In genomic region chr10:83991986-83992753, GRCh38 we compare ENCODE assay signal across 9 cellular contexts.
A peak's percentile ranks its signal among the peaks of the same experiment; 100 is the strongest.
DNase-seq lines count a peak whose midpoint lies in the region; ATAC-seq and TF ChIP-seq lines count a peak whose summit lies in the region.
"Had no signal": no experiment of that assay in that cellular context is flagged by ENCODE, and none has a peak within 500 bp of the region (broad histone marks: within the 10 kb centered on the region; RNA-seq: fewer than 3 reads in every experiment).

No MANE protein-coding gene starts in this region.

- H3K9ac ChIP-seq in DND-41 (ENCODE audit: low read depth, low read length) (no peak overlapping the region), Loucy (ENCODE audit: low read depth, low read length, poor library complexity, severe bottlenecking) (no peak overlapping the region)

- TF ChIP-seq POLR2A in ovary (IDR thresholded peaks at IDR 0.05), result no peak

- no peaks in the 10 kb centered on the region for H3K36me3 ChIP-seq in DND-41 (ENCODE audit: insufficient read depth, low read length)
- no peaks in the 10 kb centered on the region for H3K36me3 ChIP-seq in Loucy (ENCODE audit: insufficient read depth, low read length)
- H3K36me3 ChIP-seq in brain microvascular endothelial cell (replicated peaks), result no peaks in the 10 kb centered on the region
- H3K36me3 ChIP-seq in ovary, result no peaks in the 10 kb centered on the region
- H3K36me3 ChIP-seq: SJSA1 had no signal

- intact Hi-C loops in ovary (cut with DNase I), result no loop called here

- H3K9me3 ChIP-seq in DND-41 (ENCODE audit: insufficient read depth, low read length, severe bottlenecking), result no peaks in the 10 kb centered on the region
- no peaks in the 10 kb centered on the region for H3K9me3 ChIP-seq in Loucy (ENCODE audit: insufficient read depth, low read depth, low read length)
- H3K9me3 ChIP-seq in ovary, result no peaks in the 10 kb centered on the region
- H3K9me3 ChIP-seq: SJSA1 had no signal

- H3K4me2 ChIP-seq in DND-41 (ENCODE audit: insufficient read depth, low read length) (no peak overlapping the region), Loucy (ENCODE audit: low read depth, low read length, poor library complexity, severe bottlenecking) (no peak overlapping the region)

- no peak for TF ChIP-seq EP300 in ovary (IDR thresholded peaks at IDR 0.05)

- no peaks in the 10 kb centered on the region for H3K9me2 ChIP-seq in Loucy (replicated peaks; ENCODE audit: low read depth, low read length)

- H4K20me1 ChIP-seq in DND-41 (ENCODE audit: insufficient read depth, low read length), result no peaks in the 10 kb centered on the region
- no peaks in the 10 kb centered on the region for H4K20me1 ChIP-seq in Loucy (ENCODE audit: insufficient read depth, low read length, poor library complexity, severe bottlenecking)

- H3K27me3 ChIP-seq in DND-41 (ENCODE audit: insufficient read depth, low read length, poor library complexity) (peaks cover 25% of the 10 kb centered on the region), Loucy (ENCODE audit: insufficient read depth, low read length, poor library complexity, severe bottlenecking) (no peaks in the 10 kb centered on the region), brain microvascular endothelial cell (replicated peaks) (no peaks in the 10 kb centered on the region), ovary (no peaks in the 10 kb centered on the region)

- TF ChIP-seq CTCF in DND-41 (IDR thresholded peaks at IDR 0.05; ENCODE audit: borderline replicate concordance, extremely low read depth, low read length, poor library complexity, severe bottlenecking), result peak; percentile 56
- TF ChIP-seq CTCF in Loucy (conservative IDR thresholded peaks at IDR 0.05; ENCODE audit: low read length), result peak; percentile 56
- TF ChIP-seq CTCF in brain microvascular endothelial cell (IDR thresholded peaks at IDR 0.05; ENCODE audit: low read depth, low read length, missing control alignments), result peak; percentile 7
- TF ChIP-seq CTCF in ovary (IDR thresholded peaks at IDR 0.05), result no peak

- in situ Hi-C loops in brain microvascular endothelial cell (cut with HindIII; ENCODE audit: low pct_ligation_motif_present, low sequenced_read_pairs), result no loop called here

- H3K4me1 ChIP-seq in DND-41 (ENCODE audit: insufficient read depth, low read length) (peaks cover 3% of the 10 kb centered on the region; the same call in 1 of the 2 replicates), Loucy (ENCODE audit: insufficient read depth, low read length, poor library complexity, severe bottlenecking) (no peaks in the 10 kb centered on the region), ovary (ENCODE audit: insufficient read depth) (no peaks in the 10 kb centered on the region)
- H3K4me1 ChIP-seq: SJSA1 had no signal

- H3K4me3 ChIP-seq in DND-41 (ENCODE audit: low read depth in 1 of 2, low read length in 2 of 2), result no peak overlapping the region
- H3K4me3 ChIP-seq in Loucy (ENCODE audit: low read length, poor library complexity, severe bottlenecking), result no peak overlapping the region
- no peak overlapping the region for H3K4me3 ChIP-seq in brain microvascular endothelial cell (ENCODE audit: low read depth, low read length)
- no peak overlapping the region for H3K4me3 ChIP-seq in ovary
- H3K4me3 ChIP-seq: SJSA1 had no signal

- H3K27ac ChIP-seq in DND-41 (ENCODE audit: low read length) (no peak overlapping the region), brain microvascular endothelial cell (no peak overlapping the region), ovary (no peak overlapping the region)
- H3K27ac ChIP-seq: SJSA1 had no signal

- WGBS in ovary, 3 donors, result 39 to 49% (median 47%) methylated on average over 7 of the region's 7 CpGs

- H2AFZ ChIP-seq in DND-41 (ENCODE audit: low read depth, low read length), result no peak overlapping the region
- no peak overlapping the region for H2AFZ ChIP-seq in Loucy (ENCODE audit: low read length)

- ATAC-seq in DND-41 (ENCODE audit: insufficient read depth, low read depth) (peak; percentile 63; the same call in 1 of the 3 replicates), GM19438 (IDR thresholded peaks at IDR 0.05; ENCODE audit: low read depth, unreplicated experiment) (peak; percentile 39), GM18520 (IDR thresholded peaks at IDR 0.05; ENCODE audit: unreplicated experiment) (no peak)

- DNase-seq in DND-41, result peak; percentile 24
- DNase-seq in brain microvascular endothelial cell, result no peak
- DNase-seq in stimulated activated CD4-positive, alpha-beta T cell treated with anti-CD3 and anti-CD28 coated beads, Interleukin-2, amount 100 ng/mL, for 24 hours, result peak; percentile 18 to 25
- no peak for DNase-seq in middle frontal gyrus (ENCODE audit: extremely low spot score, low spot score)
- DNase-seq in ovary, result no peak

- H3K79me2 ChIP-seq in DND-41 (ENCODE audit: insufficient read depth, low read length) (no peaks in the 10 kb centered on the region), Loucy (ENCODE audit: insufficient read depth, low read length) (no peaks in the 10 kb centered on the region)

- H3F3A ChIP-seq in Loucy (ENCODE audit: low read depth), result no peaks in the 10 kb centered on the region

Comparison
In these comparisons a context has a peak if more than half of its experiments do, and no peak if none do; other contexts are left out.
1. DNase-seq: peak in DND-41 (single experiment) and stimulated activated CD4-positive, alpha-beta T cell treated with anti-CD3 and anti-CD28 coated beads, Interleukin-2, amount 100 ng/mL, for 24 hours (2 of 2); none in brain microvascular endothelial cell (single experiment), middle frontal gyrus (single experiment) and ovary (0 of 5).
2. CTCF ChIP-seq: peak in DND-41 (single experiment), Loucy (single experiment) and brain microvascular endothelial cell (single experiment); none in ovary (0 of 3).